Comparison of ENCODE assay signal across 1 cellular context in genomic region chr4:142418697-142419096, GRCh38.
TF ChIP-seq lines count a peak whose summit lies in the region.

No MANE protein-coding gene starts in this region.

TF ChIP-seq in GM23338, 12 proteins besides CTCF, POLR2A, EP300 and RAD21 (continued from another document):
- TF ChIP-seq, protein P1, sequence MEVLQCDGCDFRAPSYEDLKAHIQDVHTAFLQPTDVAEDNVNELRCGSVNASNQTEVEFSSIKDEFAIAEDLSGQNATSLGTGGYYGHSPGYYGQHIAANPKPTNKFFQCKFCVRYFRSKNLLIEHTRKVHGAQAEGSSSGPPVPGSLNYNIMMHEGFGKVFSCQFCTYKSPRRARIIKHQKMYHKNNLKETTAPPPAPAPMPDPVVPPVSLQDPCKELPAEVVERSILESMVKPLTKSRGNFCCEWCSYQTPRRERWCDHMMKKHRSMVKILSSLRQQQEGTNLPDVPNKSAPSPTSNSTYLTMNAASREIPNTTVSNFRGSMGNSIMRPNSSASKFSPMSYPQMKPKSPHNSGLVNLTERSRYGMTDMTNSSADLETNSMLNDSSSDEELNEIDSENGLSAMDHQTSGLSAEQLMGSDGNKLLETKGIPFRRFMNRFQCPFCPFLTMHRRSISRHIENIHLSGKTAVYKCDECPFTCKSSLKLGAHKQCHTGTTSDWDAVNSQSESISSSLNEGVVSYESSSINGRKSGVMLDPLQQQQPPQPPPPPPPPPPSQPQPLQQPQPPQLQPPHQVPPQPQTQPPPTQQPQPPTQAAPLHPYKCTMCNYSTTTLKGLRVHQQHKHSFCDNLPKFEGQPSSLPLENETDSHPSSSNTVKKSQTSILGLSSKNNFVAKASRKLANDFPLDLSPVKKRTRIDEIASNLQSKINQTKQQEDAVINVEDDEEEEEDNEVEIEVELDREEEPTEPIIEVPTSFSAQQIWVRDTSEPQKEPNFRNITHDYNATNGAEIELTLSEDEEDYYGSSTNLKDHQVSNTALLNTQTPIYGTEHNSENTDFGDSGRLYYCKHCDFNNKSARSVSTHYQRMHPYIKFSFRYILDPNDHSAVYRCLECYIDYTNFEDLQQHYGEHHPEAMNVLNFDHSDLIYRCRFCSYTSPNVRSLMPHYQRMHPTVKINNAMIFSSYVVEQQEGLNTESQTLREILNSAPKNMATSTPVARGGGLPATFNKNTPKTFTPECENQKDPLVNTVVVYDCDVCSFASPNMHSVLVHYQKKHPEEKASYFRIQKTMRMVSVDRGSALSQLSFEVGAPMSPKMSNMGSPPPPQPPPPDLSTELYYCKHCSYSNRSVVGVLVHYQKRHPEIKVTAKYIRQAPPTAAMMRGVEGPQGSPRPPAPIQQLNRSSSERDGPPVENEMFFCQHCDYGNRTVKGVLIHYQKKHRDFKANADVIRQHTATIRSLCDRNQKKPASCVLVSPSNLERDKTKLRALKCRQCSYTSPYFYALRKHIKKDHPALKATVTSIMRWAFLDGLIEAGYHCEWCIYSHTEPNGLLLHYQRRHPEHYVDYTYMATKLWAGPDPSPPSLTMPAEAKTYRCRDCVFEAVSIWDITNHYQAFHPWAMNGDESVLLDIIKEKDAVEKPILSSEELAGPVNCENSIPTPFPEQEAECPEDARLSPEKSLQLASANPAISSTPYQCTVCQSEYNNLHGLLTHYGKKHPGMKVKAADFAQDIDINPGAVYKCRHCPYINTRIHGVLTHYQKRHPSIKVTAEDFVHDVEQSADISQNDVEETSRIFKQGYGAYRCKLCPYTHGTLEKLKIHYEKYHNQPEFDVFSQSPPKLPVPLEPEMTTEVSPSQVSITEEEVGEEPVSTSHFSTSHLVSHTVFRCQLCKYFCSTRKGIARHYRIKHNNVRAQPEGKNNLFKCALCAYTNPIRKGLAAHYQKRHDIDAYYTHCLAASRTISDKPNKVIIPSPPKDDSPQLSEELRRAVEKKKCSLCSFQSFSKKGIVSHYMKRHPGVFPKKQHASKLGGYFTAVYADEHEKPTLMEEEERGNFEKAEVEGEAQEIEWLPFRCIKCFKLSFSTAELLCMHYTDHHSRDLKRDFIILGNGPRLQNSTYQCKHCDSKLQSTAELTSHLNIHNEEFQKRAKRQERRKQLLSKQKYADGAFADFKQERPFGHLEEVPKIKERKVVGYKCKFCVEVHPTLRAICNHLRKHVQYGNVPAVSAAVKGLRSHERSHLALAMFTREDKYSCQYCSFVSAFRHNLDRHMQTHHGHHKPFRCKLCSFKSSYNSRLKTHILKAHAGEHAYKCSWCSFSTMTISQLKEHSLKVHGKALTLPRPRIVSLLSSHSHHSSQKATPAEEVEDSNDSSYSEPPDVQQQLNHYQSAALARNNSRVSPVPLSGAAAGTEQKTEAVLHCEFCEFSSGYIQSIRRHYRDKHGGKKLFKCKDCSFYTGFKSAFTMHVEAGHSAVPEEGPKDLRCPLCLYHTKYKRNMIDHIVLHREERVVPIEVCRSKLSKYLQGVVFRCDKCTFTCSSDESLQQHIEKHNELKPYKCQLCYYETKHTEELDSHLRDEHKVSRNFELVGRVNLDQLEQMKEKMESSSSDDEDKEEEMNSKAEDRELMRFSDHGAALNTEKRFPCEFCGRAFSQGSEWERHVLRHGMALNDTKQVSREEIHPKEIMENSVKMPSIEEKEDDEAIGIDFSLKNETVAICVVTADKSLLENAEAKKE (CRISPR knock-in tag; IDR thresholded peaks at IDR 0.05): no peak
- TF ChIP-seq EZH2 (IDR thresholded peaks at IDR 0.05; ENCODE audit: low read depth, unreplicated experiment): no peak
- TF ChIP-seq EZH2phosphoT487 (IDR thresholded peaks at IDR 0.05; ENCODE audit: unreplicated experiment): no peak
- TF ChIP-seq JUNB (IDR thresholded peaks at IDR 0.05; ENCODE audit: unreplicated experiment): no peak
- TF ChIP-seq CREB1 (CRISPR knock-in tag; IDR thresholded peaks at IDR 0.05; ENCODE audit: low read depth): no peak
